ENCODE assay signal across 9 cellular contexts in the genomic region with DNA sequence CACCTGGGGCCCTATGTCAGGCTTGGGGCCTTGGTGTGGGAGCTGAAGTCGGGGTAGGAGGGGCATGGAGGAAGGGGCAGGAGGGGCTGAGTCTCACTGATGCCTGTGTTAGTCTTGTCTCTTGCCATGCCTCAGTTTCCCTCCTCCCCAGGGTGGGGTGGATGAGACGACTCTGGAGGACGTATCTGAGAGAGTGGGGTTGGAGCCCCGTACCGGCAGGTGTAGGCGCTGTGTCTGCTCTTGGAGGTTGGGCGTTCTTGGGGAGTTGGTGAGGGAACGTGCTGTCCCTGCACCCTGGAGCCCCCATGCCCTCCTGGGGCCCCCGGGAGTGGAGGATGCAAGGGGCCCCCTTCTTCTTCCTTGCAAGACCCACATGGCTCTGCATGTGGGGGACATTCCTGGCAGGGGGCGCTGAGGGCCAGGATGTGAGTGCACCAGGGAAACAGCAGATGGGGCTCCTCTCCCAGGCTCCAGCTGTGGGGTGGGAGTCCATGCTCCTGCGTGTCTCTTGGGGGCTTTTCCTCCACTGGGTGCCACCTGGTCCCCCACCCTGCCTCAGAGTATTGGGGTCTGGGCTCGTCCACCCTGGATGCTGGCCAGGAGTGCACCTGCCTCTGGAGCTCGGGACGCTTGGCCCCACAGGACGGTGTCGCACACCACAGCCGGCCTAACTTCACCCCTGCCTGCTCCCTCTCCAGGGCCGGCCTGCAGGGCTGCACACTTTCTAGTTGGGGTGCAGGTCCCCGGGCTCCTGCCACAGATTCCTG. TPM values are rescaled to one million over a fixed set of nuclear protein-coding genes. Genes with fewer than 3 reads are reported as not detected.
DNase-seq lines count a peak whose midpoint lies in the region; ATAC-seq, FAIRE-seq and TF ChIP-seq lines count a peak whose summit lies in the region.
"Had no signal": no experiment of that assay in that cellular context is flagged by ENCODE, and none has a peak within 500 bp of the region (broad histone marks: within the 10 kb centered on the region; RNA-seq: fewer than 3 reads in every experiment).

No MANE protein-coding gene starts in this region.

- H3K4me1 Mint-ChIP-seq in naive thymus-derived CD4-positive, alpha-beta T cell: peaks cover 9 to 41% (median 35%) of the 10 kb centered on the region in 7 donors

- ATAC-seq in naive thymus-derived CD4-positive, alpha-beta T cell: peak; percentile 43
- ATAC-seq in HG02623 (IDR thresholded peaks at IDR 0.05; ENCODE audit: unreplicated experiment): no peak
- no peak for ATAC-seq in HG02870 (IDR thresholded peaks at IDR 0.05; ENCODE audit: unreplicated experiment)

- H3K4me3 ChIP-seq in GM12865 (ENCODE audit: low read depth, low read length): peak overlapping the region; percentile 84
- H3K4me3 ChIP-seq in bronchial epithelial cell (ENCODE audit: low read depth, low read length): no peak overlapping the region
- peak overlapping the region; percentile 39 for H3K4me3 ChIP-seq in naive thymus-derived CD4-positive, alpha-beta T cell (ENCODE audit: low read length)

- POLR2A ChIA-PET in naive thymus-derived CD4-positive, alpha-beta T cell (lab: Charles Lee): interaction anchor here (2.0 to 9.5 kb wide), 2 partner anchors 27 to 163 kb away, joined by 6 to 253 read pairs; a partner anchor contains a TSS

- CTCF ChIA-PET in naive thymus-derived CD4-positive, alpha-beta T cell (lab: Charles Lee): interaction anchor here (1.0 to 3.0 kb wide), 5 partner anchors 23 to 140 kb away, joined by 3 to 28 read pairs (median 6); no protein-coding TSS in a partner anchor

- no peaks in the 10 kb centered on the region for H3K27me3 ChIP-seq in bronchial epithelial cell (ENCODE audit: control insufficient read depth, insufficient read depth, low read length)
- no peaks in the 10 kb centered on the region for H3K27me3 ChIP-seq in naive thymus-derived CD4-positive, alpha-beta T cell (ENCODE audit: control insufficient read depth in 2 of 2, insufficient read depth in 2 of 2, low read length in 2 of 2)
- H3K27me3 ChIP-seq: SJSA1 had no signal

- DNase-seq in GM12865 (ENCODE audit: low read depth): peak; percentile 74
- peak; percentile 42 for DNase-seq in RPMI8226
- DNase-seq in bronchial epithelial cell (ENCODE audit: low read depth): no peak
- DNase-seq in naive thymus-derived CD4-positive, alpha-beta T cell: peak in 8 of 9 donors; percentile 50 to 72 (median 58)
- DNase-seq in NCI-H1694 (lab: John Stamatoyannopoulos, UW): no peak
- no peak for DNase-seq in NOMO-1 treated with dmso at 0.1 percent for 144 hours (lab: John Stamatoyannopoulos, UW; ENCODE audit: unreplicated experiment)

- peaks cover 25 to 28% of the 10 kb centered on the region in 2 donors for H3K4me1 ChIP-seq in naive thymus-derived CD4-positive, alpha-beta T cell (ENCODE audit: control insufficient read depth in 2 of 2, insufficient read depth in 2 of 2, low read length in 2 of 2)

- H3K36me3 ChIP-seq in bronchial epithelial cell (ENCODE audit: control insufficient read depth, insufficient read depth, low read length): no peaks in the 10 kb centered on the region
- peaks cover 0 to 31% (median 0%) of the 10 kb centered on the region in 3 experiments for H3K36me3 ChIP-seq in naive thymus-derived CD4-positive, alpha-beta T cell (ENCODE audit: control insufficient read depth in 2 of 3, insufficient read depth in 3 of 3, low read length in 3 of 3)
- H3K36me3 ChIP-seq: SJSA1 had no signal

- peak overlapping the region; percentile 93 for H3K27ac ChIP-seq in naive thymus-derived CD4-positive, alpha-beta T cell (ENCODE audit: low read depth, low read length)
- H3K27ac ChIP-seq: SJSA1 had no signal

- no peaks in the 10 kb centered on the region for H3K9me3 ChIP-seq in naive thymus-derived CD4-positive, alpha-beta T cell (ENCODE audit: control insufficient read depth in 2 of 3, low read length in 3 of 3)
- H3K9me3 ChIP-seq: SJSA1 had no signal

- H3K27ac Mint-ChIP-seq in naive thymus-derived CD4-positive, alpha-beta T cell: peak overlapping the region in 8 of 9 donors; percentile 85 to 99 (median 97)

- H3K27me3 Mint-ChIP-seq in naive thymus-derived CD4-positive, alpha-beta T cell: no peaks in the 10 kb centered on the region

- H3K9me3 Mint-ChIP-seq in naive thymus-derived CD4-positive, alpha-beta T cell: peaks cover 0 to 1% (median 0%) of the 10 kb centered on the region in 11 donors

- peaks cover 0 to 15% (median 0%) of the 10 kb centered on the region in 5 donors for H3K36me3 Mint-ChIP-seq in naive thymus-derived CD4-positive, alpha-beta T cell

- intact Hi-C loops in naive thymus-derived CD4-positive, alpha-beta T cell (cut with micrococcal nuclease): loop anchor here (1.0 kb wide), 2 partner anchors 30 to 285 kb away; no protein-coding TSS in a partner anchor

- no peak for FAIRE-seq in bronchial epithelial cell (lab: Jason Lieb, UNC)

- H3K4me3 Mint-ChIP-seq in naive thymus-derived CD4-positive, alpha-beta T cell: peak overlapping the region; percentile 40 to 100 (median 95)

- TF ChIP-seq CTCF in GM12865 (IDR thresholded peaks at IDR 0.05; ENCODE audit: insufficient read depth, low read depth, low read length, missing control alignments) (peak; percentile 76), bronchial epithelial cell (IDR thresholded peaks at IDR 0.05; ENCODE audit: insufficient read depth, low read length, severe bottlenecking) (peak; percentile 31)

RNA-seq across cellular contexts. Expression of a gene that starts 1.4 kb away (rescaled TPM):
- total RNA-seq in bronchial epithelial cell: 10.4 and 11.1 TPM in 2 replicates
- total RNA-seq in naive thymus-derived CD4-positive, alpha-beta T cell: 100 to 1,000 TPM; 182 to 253 (median 204) TPM
- 10 to 100 TPM; 52.5 to 65.1 TPM for polyA plus RNA-seq in naive thymus-derived CD4-positive, alpha-beta T cell

RNA-seq across cellular contexts. Expression of a gene that starts 24.7 kb away (rescaled TPM):
- total RNA-seq in bronchial epithelial cell: 2.9 and 3.8 TPM in 2 replicates
- not detected for total RNA-seq in naive thymus-derived CD4-positive, alpha-beta T cell
- not detected for polyA plus RNA-seq in naive thymus-derived CD4-positive, alpha-beta T cell
- total RNA-seq: SJSA1 had no signal

RNA-seq across cellular contexts. Expression of a gene that starts 28.4 kb away (rescaled TPM):
- 29.2 and 29.3 TPM in 2 replicates for total RNA-seq in bronchial epithelial cell
- 10 to 100 TPM; 55.8 to 91.2 (median 72.6) TPM for total RNA-seq in naive thymus-derived CD4-positive, alpha-beta T cell
- polyA plus RNA-seq in naive thymus-derived CD4-positive, alpha-beta T cell: 10 to 100 TPM; 12.7 to 29.9 TPM

RNA-seq across cellular contexts. Expression of a gene that starts 31.8 kb away (rescaled TPM):
- 5.2 and 6.8 TPM in 2 replicates for total RNA-seq in bronchial epithelial cell
- total RNA-seq in naive thymus-derived CD4-positive, alpha-beta T cell: 10 to 100 TPM; 12.3 to 37.0 (median 26.7) TPM
- polyA plus RNA-seq in naive thymus-derived CD4-positive, alpha-beta T cell: 10 to 100 TPM; 15.7 to 26.5 TPM

Comparison
In these comparisons a context has a peak if more than half of its experiments do, and no peak if none do; other contexts are left out.
1. DNase-seq: peak in GM12865 (single experiment), RPMI8226 (single experiment) and naive thymus-derived CD4-positive, alpha-beta T cell (8 of 9); none in bronchial epithelial cell (single experiment), NCI-H1694 (single experiment) and NOMO-1 treated with dmso at 0.1 percent for 144 hours (single experiment).
2. RNA of a gene that starts 1.4 kb away (total RNA-seq): 182 to 253 TPM in naive thymus-derived CD4-positive, alpha-beta T cell; 10.4 to 11.1 TPM in bronchial epithelial cell; every median in the first group is over 10 times any median in the second.